In genomic region chr9:33029106-33029788, GRCh38 we compare ENCODE assay signal across 1 cellular context.
TF ChIP-seq lines count a peak whose summit lies in the region.

No MANE protein-coding gene starts in this region.

TF ChIP-seq in A549, 52 proteins besides CTCF, POLR2A, EP300 and RAD21 (continued from another document):
- TF ChIP-seq CEBPB (IDR thresholded peaks at IDR 0.05), result peak; percentile 45 to 74; a peak in 3 of 4 replicates
